Comparison of ENCODE assay signal across 18 cellular contexts in genomic region chr10:132132391-132132841, GRCh38. TPM values are rescaled to one million over a fixed set of nuclear protein-coding genes. Genes with fewer than 3 reads are reported as not detected.
DNase-seq lines count a peak whose midpoint lies in the region; ATAC-seq, FAIRE-seq and TF ChIP-seq lines count a peak whose summit lies in the region.
"Had no signal": no experiment of that assay in that cellular context is flagged by ENCODE, and none has a peak within 500 bp of the region (broad histone marks: within the 10 kb centered on the region; RNA-seq: fewer than 3 reads in every experiment).

No MANE protein-coding gene starts in this region.

- no peaks in the 10 kb centered on the region for H3K36me3 ChIP-seq in right atrium auricular region
- no peaks in the 10 kb centered on the region for H3K36me3 ChIP-seq in keratinocyte (ENCODE audit: control insufficient read depth in 2 of 2, extremely low read depth in 1 of 2, insufficient read depth in 2 of 2, low read length in 2 of 2)
- H3K36me3 ChIP-seq in suprapubic skin = no peaks in the 10 kb centered on the region
- no peaks in the 10 kb centered on the region for H3K36me3 ChIP-seq in prostate gland
- H3K36me3 ChIP-seq: Peyer's patch, stomach had no signal

- H3K4me1 ChIP-seq in right atrium auricular region (no peaks in the 10 kb centered on the region), keratinocyte (ENCODE audit: control insufficient read depth, extremely low read depth, insufficient read depth, low read length) (no peaks in the 10 kb centered on the region), suprapubic skin (peaks cover 6% of the 10 kb centered on the region), prostate gland (replicated peaks) (no peaks in the 10 kb centered on the region)
- H3K4me1 ChIP-seq: Peyer's patch, stomach had no signal

- H3K9ac ChIP-seq in keratinocyte (ENCODE audit: control insufficient read depth, extremely low read depth, insufficient read depth, low read length) = no peak overlapping the region

- 70% methylated on average over 5 of the region's 18 CpGs for WGBS in suprapubic skin
- 62% methylated on average over 18 of the region's 18 CpGs for WGBS in prostate gland

- H3K27ac ChIP-seq in right atrium auricular region (no peak overlapping the region), VCaP (peak overlapping the region; percentile 86), keratinocyte (ENCODE audit: control insufficient read depth, insufficient read depth, low read length) (no peak overlapping the region), suprapubic skin (no peak overlapping the region), prostate gland (no peak overlapping the region)
- H3K27ac ChIP-seq: epithelial cell of prostate, Peyer's patch, stomach had no signal

- dilution Hi-C loops in keratinocyte (cut with MboI; ENCODE audit: extremely low pct_ligation_motif_present, low sequenced_read_pairs) = no loop called here

- H3K9me3 ChIP-seq in right atrium auricular region = no peaks in the 10 kb centered on the region
- no peaks in the 10 kb centered on the region for H3K9me3 ChIP-seq in keratinocyte (ENCODE audit: control insufficient read depth, low read depth, low read length)
- no peaks in the 10 kb centered on the region for H3K9me3 ChIP-seq in suprapubic skin
- no peaks in the 10 kb centered on the region for H3K9me3 ChIP-seq in prostate gland
- H3K9me3 ChIP-seq: mucosa of descending colon, Peyer's patch had no signal

- ATAC-seq in Right ventricle myocardium inferior = no peak
- no peak for ATAC-seq in WTC11
- ATAC-seq: mucosa of descending colon had no signal

- no peak overlapping the region for H3K4me3 Mint-ChIP-seq in WTC11
- H3K4me3 Mint-ChIP-seq: T-helper 1 cell treated with Interleukin-12 subunit alpha and Interleukin-12 subunit beta and Interleukin-4 antibody, amounts not matched to agents 30 μg/mL and 1 μg/mL, for 36 hours had no signal

- H3K27me3 ChIP-seq in right atrium auricular region (no peaks in the 10 kb centered on the region), keratinocyte (ENCODE audit: control insufficient read depth, extremely low read depth, insufficient read depth, low read length) (no peaks in the 10 kb centered on the region), suprapubic skin (peaks cover 17% of the 10 kb centered on the region), prostate gland (replicated peaks; ENCODE audit: insufficient read depth) (no peaks in the 10 kb centered on the region)
- H3K27me3 ChIP-seq: Peyer's patch had no signal

- POLR2A ChIA-PET in WTC11 (lab: Charles Lee) = no interaction called here

- H3K27me3 Mint-ChIP-seq in WTC11 (ENCODE audit: low read depth) = no peaks in the 10 kb centered on the region

- H2AFZ ChIP-seq in keratinocyte (ENCODE audit: control insufficient read depth, low read length) = peak overlapping the region; percentile 33

- no peaks in the 10 kb centered on the region for H3K79me2 ChIP-seq in keratinocyte (ENCODE audit: control insufficient read depth, insufficient read depth, low read length)

- H3K9me1 ChIP-seq in keratinocyte (ENCODE audit: control insufficient read depth, extremely low read depth, insufficient read depth, low read length) = no peaks in the 10 kb centered on the region

- H3K4me2 ChIP-seq in keratinocyte (ENCODE audit: control insufficient read depth, extremely low read depth, insufficient read depth, low read depth, low read length) = no peak overlapping the region

- no peak for TF ChIP-seq EP300 in suprapubic skin (IDR thresholded peaks at IDR 0.05)

- CTCF ChIA-PET in WTC11 (lab: Charles Lee) = no interaction called here

- H3K4me3 ChIP-seq in right atrium auricular region (no peak overlapping the region), keratinocyte (ENCODE audit: control insufficient read depth in 2 of 3, extremely low read depth in 1 of 3, insufficient read depth in 2 of 3, low read depth in 1 of 3, low read length in 3 of 3) (no peak overlapping the region), suprapubic skin (peak overlapping the region; percentile 10), prostate gland (no peak overlapping the region)
- H3K4me3 ChIP-seq: mucosa of descending colon, Peyer's patch, stomach had no signal

- DNase-seq in Right ventricle myocardium inferior (ENCODE audit: missing footprints) (peak; percentile 69), right atrium auricular region (ENCODE audit: low spot score) (no peak), keratinocyte (ENCODE audit: low read depth, low spot score) (no peak), suprapubic skin (ENCODE audit: low spot score in 2 of 2) (peak in 1 of 2 donors; percentile 51), NCI-H82 treated with DMSO at 0.1 percent for 48 hours (lab: John Stamatoyannopoulos, UW; ENCODE audit: unreplicated experiment) (no peak), prostate gland (ENCODE audit: low spot score) (no peak), WTC11 (ENCODE audit: low spot score) (no peak)
- DNase-seq: activated CD4-positive, CD25-positive, alpha-beta regulatory T cell; NCI-H1694 treated with DMSO at 0.1 percent for 48 hours; NCI-H774; Peyer's patch; stomach had no signal

- intact Hi-C loops in Right ventricle myocardium inferior (cut with DNase I) = no loop called here
- intact Hi-C loops in prostate gland (cut with DNase I) = no loop called here

- no peaks in the 10 kb centered on the region for H3K36me3 Mint-ChIP-seq in WTC11

- H3K4me1 Mint-ChIP-seq in WTC11 = peaks cover 5% of the 10 kb centered on the region; the same call in 1 of the 2 replicates

- TF ChIP-seq CTCF in right atrium auricular region (IDR thresholded peaks at IDR 0.05) (no peak), VCaP (conservative IDR thresholded peaks at IDR 0.05) (no peak), keratinocyte (optimal IDR thresholded peaks at IDR 0.05 in 1 of 3, IDR thresholded peaks at IDR 0.05 in 1 of 3, conservative IDR thresholded peaks at IDR 0.05 in 1 of 3; ENCODE audit: extremely low read depth in 1 of 3, insufficient read depth in 2 of 3, low read length in 3 of 3) (no peak), suprapubic skin (IDR thresholded peaks at IDR 0.05) (no peak), prostate gland (IDR thresholded peaks at IDR 0.05) (no peak), WTC11 (IDR thresholded peaks at IDR 0.05) (no peak)

- no peak for FAIRE-seq in keratinocyte (lab: Jason Lieb, UNC)
- FAIRE-seq: astrocyte, GM18507 had no signal

- no peaks in the 10 kb centered on the region for H3K9me3 Mint-ChIP-seq in WTC11
- H3K9me3 Mint-ChIP-seq: T-helper 1 cell treated with Interleukin-12 subunit alpha and Interleukin-12 subunit beta and Interleukin-4 antibody, amounts not matched to agents 30 μg/mL and 1 μg/mL, for 36 hours had no signal

- no peaks in the 10 kb centered on the region for H4K20me1 ChIP-seq in keratinocyte (ENCODE audit: control insufficient read depth, extremely low read depth, insufficient read depth, low read length)

- TF ChIP-seq POLR2A in suprapubic skin (IDR thresholded peaks at IDR 0.05) (no peak), prostate gland (IDR thresholded peaks at IDR 0.05) (no peak)

- H3K27ac Mint-ChIP-seq in WTC11 = no peak overlapping the region
- H3K27ac Mint-ChIP-seq: T-helper 1 cell treated with Interleukin-12 subunit alpha and Interleukin-12 subunit beta and Interleukin-4 antibody, amounts not matched to agents 30 μg/mL and 1 μg/mL, for 36 hours had no signal

TF ChIP-seq in WTC11, 78 proteins besides CTCF, POLR2A, EP300 and RAD21:
- no peak for TF ChIP-seq E2F4 (CRISPR knock-in tag; IDR thresholded peaks at IDR 0.05; ENCODE audit: borderline replicate concordance, low read depth)
- no peak for TF ChIP-seq ZNF232 (CRISPR knock-in tag; IDR thresholded peaks at IDR 0.05)

RNA-seq across cellular contexts. Expression of gene DPYSL4, which starts 54.3 kb away (rescaled TPM):
- total RNA-seq in Right ventricle myocardium inferior (24.9 TPM), right atrium auricular region (1 to 10 TPM; 3.4 to 4.1 TPM), suprapubic skin (1 to 10 TPM in 1 of 4 donors, under 1 TPM in 2, not detected in 1; 0.38 to 1.7 (median 0.91) TPM), prostate gland (10 to 100 TPM in 1 of 2 donors, 1 to 10 TPM in 1; 4.1 to 22.6 TPM), WTC11 (2021) (16.8 to 18.1 TPM (median 17.0 TPM) in 3 replicates)
- polyA plus RNA-seq in keratinocyte = 7.4 to 10.0 TPM (median 8.6 TPM) in 3 replicates
- 4.6 TPM for polyA plus RNA-seq in keratinocyte (2011; ENCODE audit: low read depth)
- 7.6 and 14.8 TPM in 2 replicates for polyA plus RNA-seq in keratinocyte (2011; cell fraction: cytosol; rRNA removed)
- 25.9 and 33.6 TPM in 2 replicates for polyA plus RNA-seq in keratinocyte (2011; cell fraction: nucleus; rRNA removed)
- 10.7 and 20.4 TPM in 2 replicates for polyA plus RNA-seq in keratinocyte (2012; ENCODE audit: low replicate concordance)
- 9.3 to 10.6 TPM (median 9.5 TPM) in 3 replicates for polyA minus RNA-seq in keratinocyte
- polyA minus RNA-seq in keratinocyte (2011; cell fraction: cytosol; rRNA and poly(A)+ RNA removed) = 45.8 TPM
- 15.8 and 19.7 TPM in 2 replicates for polyA minus RNA-seq in keratinocyte (2011; cell fraction: nucleus; rRNA and poly(A)+ RNA removed)
